Comparison of ENCODE assay signal across 2 cellular contexts in the genomic region with DNA sequence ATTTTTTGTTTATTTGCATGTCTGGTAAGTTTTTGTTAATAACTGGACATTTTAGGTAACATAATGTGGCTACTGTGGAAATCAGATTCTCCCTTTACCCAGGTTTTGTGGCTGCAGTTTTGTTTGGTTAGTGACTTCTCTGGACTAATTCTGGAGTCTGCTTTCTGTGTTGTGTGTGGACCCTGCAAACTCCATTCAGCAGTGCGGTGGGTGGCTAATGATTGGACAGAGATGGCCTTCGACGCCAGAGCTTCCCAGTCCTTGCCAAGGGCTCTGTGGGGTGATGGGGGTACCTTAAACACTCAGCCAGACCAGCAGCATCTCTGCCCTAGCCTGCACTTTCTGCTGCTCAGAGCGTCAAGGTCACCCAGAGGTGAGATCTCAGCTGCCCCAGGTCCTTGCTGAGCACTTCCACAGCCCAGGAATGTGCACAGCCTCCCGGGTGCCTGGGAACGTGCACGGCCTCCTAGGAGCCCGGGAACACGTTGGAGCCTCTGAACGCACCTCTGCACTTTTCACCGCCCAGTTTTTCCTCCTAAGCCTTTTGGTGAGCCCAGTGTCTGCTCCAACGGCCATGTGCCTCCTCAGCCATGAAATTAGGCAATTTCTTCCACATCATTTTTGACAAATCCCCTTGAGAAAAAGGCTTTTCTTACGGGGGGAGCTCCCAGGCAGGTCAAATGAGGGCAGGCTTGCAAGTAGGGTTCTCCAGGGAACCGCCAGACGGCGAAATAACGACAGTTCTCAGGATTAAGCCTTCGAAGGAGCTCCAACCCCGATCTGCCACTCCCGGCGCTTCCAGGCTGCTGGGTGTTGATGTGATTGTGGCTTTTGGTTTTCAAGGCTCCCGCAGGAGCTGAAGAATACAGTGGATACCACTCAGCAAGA.
TF ChIP-seq lines count a peak whose summit lies in the region.

No MANE protein-coding gene starts in this region.

TF ChIP-seq in IMR-90, 13 proteins besides CTCF, POLR2A, EP300 and RAD21:
- no peak for TF ChIP-seq NFE2L2 (IDR thresholded peaks at IDR 0.05; ENCODE audit: low read depth, low read length)
- no peak for TF ChIP-seq MAZ (IDR thresholded peaks at IDR 0.05; ENCODE audit: borderline replicate concordance, low read depth, low read length)
- TF ChIP-seq, protein P1, sequence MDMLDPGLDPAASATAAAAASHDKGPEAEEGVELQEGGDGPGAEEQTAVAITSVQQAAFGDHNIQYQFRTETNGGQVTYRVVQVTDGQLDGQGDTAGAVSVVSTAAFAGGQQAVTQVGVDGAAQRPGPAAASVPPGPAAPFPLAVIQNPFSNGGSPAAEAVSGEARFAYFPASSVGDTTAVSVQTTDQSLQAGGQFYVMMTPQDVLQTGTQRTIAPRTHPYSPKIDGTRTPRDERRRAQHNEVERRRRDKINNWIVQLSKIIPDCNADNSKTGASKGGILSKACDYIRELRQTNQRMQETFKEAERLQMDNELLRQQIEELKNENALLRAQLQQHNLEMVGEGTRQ (IDR thresholded peaks at IDR 0.05; ENCODE audit: low read depth, low read length) = no peak
- TF ChIP-seq RFX5 (IDR thresholded peaks at IDR 0.05; ENCODE audit: low read depth, low read length) = no peak
- TF ChIP-seq CHD1 (IDR thresholded peaks at IDR 0.05; ENCODE audit: low read depth, low read length) = no peak
- no peak for TF ChIP-seq MXI1 (IDR thresholded peaks at IDR 0.05; ENCODE audit: borderline replicate concordance, low read depth, low read length)
- TF ChIP-seq CEBPB (IDR thresholded peaks at IDR 0.05; ENCODE audit: low read depth, low read length) = no peak
- TF ChIP-seq MAFK (IDR thresholded peaks at IDR 0.05; ENCODE audit: low read depth, low read length) = no peak
- no peak for TF ChIP-seq SMC3 (IDR thresholded peaks at IDR 0.05; ENCODE audit: low read depth, low read length)
- TF ChIP-seq RCOR1 (IDR thresholded peaks at IDR 0.05; ENCODE audit: insufficient replicate concordance, low read length) = no peak
- TF ChIP-seq, protein P2, sequence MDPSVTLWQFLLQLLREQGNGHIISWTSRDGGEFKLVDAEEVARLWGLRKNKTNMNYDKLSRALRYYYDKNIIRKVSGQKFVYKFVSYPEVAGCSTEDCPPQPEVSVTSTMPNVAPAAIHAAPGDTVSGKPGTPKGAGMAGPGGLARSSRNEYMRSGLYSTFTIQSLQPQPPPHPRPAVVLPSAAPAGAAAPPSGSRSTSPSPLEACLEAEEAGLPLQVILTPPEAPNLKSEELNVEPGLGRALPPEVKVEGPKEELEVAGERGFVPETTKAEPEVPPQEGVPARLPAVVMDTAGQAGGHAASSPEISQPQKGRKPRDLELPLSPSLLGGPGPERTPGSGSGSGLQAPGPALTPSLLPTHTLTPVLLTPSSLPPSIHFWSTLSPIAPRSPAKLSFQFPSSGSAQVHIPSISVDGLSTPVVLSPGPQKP (IDR thresholded peaks at IDR 0.05; ENCODE audit: borderline replicate concordance, low read depth, low read length) = no peak
- TF ChIP-seq BHLHE40 (IDR thresholded peaks at IDR 0.05; ENCODE audit: low read depth, low read length) = no peak
- no peak for TF ChIP-seq FOS (IDR thresholded peaks at IDR 0.05; ENCODE audit: low read depth, low read length)

TF ChIP-seq in K562, 482 proteins besides CTCF, POLR2A, EP300 and RAD21:
- TF ChIP-seq, protein P3, sequence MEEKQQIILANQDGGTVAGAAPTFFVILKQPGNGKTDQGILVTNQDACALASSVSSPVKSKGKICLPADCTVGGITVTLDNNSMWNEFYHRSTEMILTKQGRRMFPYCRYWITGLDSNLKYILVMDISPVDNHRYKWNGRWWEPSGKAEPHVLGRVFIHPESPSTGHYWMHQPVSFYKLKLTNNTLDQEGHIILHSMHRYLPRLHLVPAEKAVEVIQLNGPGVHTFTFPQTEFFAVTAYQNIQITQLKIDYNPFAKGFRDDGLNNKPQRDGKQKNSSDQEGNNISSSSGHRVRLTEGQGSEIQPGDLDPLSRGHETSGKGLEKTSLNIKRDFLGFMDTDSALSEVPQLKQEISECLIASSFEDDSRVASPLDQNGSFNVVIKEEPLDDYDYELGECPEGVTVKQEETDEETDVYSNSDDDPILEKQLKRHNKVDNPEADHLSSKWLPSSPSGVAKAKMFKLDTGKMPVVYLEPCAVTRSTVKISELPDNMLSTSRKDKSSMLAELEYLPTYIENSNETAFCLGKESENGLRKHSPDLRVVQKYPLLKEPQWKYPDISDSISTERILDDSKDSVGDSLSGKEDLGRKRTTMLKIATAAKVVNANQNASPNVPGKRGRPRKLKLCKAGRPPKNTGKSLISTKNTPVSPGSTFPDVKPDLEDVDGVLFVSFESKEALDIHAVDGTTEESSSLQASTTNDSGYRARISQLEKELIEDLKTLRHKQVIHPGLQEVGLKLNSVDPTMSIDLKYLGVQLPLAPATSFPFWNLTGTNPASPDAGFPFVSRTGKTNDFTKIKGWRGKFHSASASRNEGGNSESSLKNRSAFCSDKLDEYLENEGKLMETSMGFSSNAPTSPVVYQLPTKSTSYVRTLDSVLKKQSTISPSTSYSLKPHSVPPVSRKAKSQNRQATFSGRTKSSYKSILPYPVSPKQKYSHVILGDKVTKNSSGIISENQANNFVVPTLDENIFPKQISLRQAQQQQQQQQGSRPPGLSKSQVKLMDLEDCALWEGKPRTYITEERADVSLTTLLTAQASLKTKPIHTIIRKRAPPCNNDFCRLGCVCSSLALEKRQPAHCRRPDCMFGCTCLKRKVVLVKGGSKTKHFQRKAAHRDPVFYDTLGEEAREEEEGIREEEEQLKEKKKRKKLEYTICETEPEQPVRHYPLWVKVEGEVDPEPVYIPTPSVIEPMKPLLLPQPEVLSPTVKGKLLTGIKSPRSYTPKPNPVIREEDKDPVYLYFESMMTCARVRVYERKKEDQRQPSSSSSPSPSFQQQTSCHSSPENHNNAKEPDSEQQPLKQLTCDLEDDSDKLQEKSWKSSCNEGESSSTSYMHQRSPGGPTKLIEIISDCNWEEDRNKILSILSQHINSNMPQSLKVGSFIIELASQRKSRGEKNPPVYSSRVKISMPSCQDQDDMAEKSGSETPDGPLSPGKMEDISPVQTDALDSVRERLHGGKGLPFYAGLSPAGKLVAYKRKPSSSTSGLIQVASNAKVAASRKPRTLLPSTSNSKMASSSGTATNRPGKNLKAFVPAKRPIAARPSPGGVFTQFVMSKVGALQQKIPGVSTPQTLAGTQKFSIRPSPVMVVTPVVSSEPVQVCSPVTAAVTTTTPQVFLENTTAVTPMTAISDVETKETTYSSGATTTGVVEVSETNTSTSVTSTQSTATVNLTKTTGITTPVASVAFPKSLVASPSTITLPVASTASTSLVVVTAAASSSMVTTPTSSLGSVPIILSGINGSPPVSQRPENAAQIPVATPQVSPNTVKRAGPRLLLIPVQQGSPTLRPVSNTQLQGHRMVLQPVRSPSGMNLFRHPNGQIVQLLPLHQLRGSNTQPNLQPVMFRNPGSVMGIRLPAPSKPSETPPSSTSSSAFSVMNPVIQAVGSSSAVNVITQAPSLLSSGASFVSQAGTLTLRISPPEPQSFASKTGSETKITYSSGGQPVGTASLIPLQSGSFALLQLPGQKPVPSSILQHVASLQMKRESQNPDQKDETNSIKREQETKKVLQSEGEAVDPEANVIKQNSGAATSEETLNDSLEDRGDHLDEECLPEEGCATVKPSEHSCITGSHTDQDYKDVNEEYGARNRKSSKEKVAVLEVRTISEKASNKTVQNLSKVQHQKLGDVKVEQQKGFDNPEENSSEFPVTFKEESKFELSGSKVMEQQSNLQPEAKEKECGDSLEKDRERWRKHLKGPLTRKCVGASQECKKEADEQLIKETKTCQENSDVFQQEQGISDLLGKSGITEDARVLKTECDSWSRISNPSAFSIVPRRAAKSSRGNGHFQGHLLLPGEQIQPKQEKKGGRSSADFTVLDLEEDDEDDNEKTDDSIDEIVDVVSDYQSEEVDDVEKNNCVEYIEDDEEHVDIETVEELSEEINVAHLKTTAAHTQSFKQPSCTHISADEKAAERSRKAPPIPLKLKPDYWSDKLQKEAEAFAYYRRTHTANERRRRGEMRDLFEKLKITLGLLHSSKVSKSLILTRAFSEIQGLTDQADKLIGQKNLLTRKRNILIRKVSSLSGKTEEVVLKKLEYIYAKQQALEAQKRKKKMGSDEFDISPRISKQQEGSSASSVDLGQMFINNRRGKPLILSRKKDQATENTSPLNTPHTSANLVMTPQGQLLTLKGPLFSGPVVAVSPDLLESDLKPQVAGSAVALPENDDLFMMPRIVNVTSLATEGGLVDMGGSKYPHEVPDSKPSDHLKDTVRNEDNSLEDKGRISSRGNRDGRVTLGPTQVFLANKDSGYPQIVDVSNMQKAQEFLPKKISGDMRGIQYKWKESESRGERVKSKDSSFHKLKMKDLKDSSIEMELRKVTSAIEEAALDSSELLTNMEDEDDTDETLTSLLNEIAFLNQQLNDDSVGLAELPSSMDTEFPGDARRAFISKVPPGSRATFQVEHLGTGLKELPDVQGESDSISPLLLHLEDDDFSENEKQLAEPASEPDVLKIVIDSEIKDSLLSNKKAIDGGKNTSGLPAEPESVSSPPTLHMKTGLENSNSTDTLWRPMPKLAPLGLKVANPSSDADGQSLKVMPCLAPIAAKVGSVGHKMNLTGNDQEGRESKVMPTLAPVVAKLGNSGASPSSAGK (IDR thresholded peaks at IDR 0.05) = peak; percentile 46
- TF ChIP-seq ESRRA (IDR thresholded peaks at IDR 0.05; ENCODE audit: borderline replicate concordance, low read depth) = peak; percentile 82
- TF ChIP-seq, protein P4, sequence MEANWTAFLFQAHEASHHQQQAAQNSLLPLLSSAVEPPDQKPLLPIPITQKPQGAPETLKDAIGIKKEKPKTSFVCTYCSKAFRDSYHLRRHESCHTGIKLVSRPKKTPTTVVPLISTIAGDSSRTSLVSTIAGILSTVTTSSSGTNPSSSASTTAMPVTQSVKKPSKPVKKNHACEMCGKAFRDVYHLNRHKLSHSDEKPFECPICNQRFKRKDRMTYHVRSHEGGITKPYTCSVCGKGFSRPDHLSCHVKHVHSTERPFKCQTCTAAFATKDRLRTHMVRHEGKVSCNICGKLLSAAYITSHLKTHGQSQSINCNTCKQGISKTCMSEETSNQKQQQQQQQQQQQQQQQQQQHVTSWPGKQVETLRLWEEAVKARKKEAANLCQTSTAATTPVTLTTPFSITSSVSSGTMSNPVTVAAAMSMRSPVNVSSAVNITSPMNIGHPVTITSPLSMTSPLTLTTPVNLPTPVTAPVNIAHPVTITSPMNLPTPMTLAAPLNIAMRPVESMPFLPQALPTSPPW (CRISPR knock-in tag; IDR thresholded peaks at IDR 0.05) = peak; percentile 30
- peak; percentile 43 for TF ChIP-seq L3MBTL2 (IDR thresholded peaks at IDR 0.05)
- TF ChIP-seq, protein P5, sequence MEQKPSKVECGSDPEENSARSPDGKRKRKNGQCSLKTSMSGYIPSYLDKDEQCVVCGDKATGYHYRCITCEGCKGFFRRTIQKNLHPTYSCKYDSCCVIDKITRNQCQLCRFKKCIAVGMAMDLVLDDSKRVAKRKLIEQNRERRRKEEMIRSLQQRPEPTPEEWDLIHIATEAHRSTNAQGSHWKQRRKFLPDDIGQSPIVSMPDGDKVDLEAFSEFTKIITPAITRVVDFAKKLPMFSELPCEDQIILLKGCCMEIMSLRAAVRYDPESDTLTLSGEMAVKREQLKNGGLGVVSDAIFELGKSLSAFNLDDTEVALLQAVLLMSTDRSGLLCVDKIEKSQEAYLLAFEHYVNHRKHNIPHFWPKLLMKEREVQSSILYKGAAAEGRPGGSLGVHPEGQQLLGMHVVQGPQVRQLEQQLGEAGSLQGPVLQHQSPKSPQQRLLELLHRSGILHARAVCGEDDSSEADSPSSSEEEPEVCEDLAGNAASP (IDR thresholded peaks at IDR 0.05) = peak; percentile 64
- TF ChIP-seq, protein P6, sequence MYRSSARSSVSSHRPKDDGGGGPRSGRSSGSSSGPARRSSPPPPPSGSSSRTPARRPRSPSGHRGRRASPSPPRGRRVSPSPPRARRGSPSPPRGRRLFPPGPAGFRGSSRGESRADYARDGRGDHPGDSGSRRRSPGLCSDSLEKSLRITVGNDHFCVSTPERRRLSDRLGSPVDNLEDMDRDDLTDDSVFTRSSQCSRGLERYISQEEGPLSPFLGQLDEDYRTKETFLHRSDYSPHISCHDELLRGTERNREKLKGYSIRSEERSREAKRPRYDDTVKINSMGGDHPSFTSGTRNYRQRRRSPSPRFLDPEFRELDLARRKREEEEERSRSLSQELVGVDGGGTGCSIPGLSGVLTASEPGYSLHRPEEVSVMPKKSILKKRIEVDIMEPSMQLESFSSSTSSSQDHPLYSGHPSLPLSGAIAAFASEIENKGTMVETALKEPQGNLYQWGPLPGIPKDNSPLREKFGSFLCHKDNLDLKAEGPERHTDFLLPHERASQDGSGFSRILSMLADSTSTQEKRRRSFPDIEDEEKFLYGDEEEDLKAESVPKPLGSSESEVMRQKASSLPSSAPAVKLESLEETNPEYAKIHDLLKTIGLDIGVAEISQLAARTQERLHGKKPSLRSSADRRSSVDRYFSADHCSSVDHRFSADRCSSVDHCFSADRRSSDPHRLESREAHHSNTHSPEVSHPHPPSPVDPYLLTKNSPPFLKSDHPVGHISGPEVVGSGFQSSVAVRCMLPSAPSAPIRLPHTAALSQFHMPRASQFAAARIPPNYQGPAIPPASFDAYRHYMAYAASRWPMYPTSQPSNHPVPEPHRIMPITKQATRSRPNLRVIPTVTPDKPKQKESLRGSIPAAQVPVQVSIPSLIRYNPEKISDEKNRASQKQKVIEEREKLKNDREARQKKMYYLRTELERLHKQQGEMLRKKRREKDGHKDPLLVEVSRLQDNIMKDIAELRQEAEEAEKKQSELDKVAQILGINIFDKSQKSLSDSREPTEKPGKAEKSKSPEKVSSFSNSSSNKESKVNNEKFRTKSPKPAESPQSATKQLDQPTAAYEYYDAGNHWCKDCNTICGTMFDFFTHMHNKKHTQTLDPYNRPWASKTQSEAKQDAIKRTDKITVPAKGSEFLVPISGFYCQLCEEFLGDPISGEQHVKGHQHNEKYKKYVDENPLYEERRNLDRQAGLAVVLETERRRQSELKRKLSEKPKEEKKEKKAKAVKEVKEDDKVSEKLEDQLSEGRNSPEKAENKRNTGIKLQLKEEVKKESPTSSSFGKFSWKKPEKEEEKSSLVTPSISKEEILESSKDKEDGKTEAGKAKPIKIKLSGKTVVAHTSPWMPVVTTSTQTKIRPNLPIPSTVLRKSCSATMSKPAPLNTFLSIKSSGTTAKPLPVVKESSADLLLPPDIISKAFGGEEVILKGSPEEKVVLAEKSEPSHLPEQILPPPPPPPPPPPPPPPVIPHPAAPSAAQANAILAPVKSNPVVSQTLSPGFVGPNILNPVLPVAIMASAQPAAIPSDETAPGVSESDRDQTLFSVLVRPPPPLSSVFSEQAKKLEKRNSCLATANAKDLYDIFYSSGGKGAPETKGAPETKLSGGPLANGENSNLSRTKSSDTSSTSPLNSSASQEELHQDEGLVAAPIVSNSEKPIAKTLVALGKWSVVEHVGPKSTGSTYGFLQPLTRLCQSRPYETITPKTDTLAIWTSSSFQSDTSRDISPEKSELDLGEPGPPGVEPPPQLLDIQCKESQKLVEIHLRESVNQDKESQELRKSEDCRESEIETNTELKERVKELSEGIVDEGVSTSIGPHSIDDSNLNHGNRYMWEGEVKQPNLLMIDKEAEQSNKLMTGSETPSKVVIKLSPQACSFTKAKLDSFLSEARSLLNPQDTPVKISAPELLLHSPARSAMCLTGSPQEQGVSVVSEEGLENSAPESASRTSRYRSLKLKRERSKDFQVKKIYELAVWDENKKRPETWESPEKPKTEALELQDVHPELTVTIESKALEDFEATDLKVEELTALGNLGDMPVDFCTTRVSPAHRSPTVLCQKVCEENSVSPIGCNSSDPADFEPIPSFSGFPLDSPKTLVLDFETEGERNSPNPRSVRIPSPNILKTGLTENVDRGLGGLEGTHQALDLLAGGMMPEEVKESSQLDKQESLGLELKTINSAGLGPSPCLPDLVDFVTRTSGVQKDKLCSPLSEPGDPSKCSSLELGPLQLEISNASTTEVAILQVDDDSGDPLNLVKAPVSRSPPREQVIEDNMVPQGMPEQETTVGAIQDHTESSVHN (IDR thresholded peaks at IDR 0.05; ENCODE audit: borderline replicate concordance in 1 of 2, low read depth in 1 of 2) = no peak
